Comparison of ENCODE assay signal across 2 cellular contexts in genomic region chr9:98218562-98219363, GRCh38.
TF ChIP-seq lines count a peak whose summit lies in the region.

No MANE protein-coding gene starts in this region.

TF ChIP-seq in liver, 16 proteins besides CTCF, POLR2A, EP300 and RAD21:
- TF ChIP-seq ATF3 (IDR thresholded peaks at IDR 0.05) = no peak
- TF ChIP-seq HNF4G (IDR thresholded peaks at IDR 0.05) = peak; percentile 32
- TF ChIP-seq TAF1 (conservative IDR thresholded peaks at IDR 0.05) = no peak
- peak; percentile 36 for TF ChIP-seq REST (IDR thresholded peaks at IDR 0.05)
- TF ChIP-seq SP1 (IDR thresholded peaks at IDR 0.05) = peak; percentile 50
- peak; percentile 59 to 61 for TF ChIP-seq RXRA (IDR thresholded peaks at IDR 0.05)
- TF ChIP-seq JUND (IDR thresholded peaks at IDR 0.05) = peak in 1 of 2 donors; percentile 23
- no peak for TF ChIP-seq MAX (IDR thresholded peaks at IDR 0.05)
- TF ChIP-seq YY1 (IDR thresholded peaks at IDR 0.05) = peak; percentile 37
- no peak for TF ChIP-seq FOXA2 (IDR thresholded peaks at IDR 0.05)
- TF ChIP-seq NR2F2 (IDR thresholded peaks at IDR 0.05) = peak; percentile 82
- no peak for TF ChIP-seq GABPA (IDR thresholded peaks at IDR 0.05 in 1 of 2, conservative IDR thresholded peaks at IDR 0.05 in 1 of 2)
- TF ChIP-seq ZBTB33 (IDR thresholded peaks at IDR 0.05) = no peak
- no peak for TF ChIP-seq FOXA1 (IDR thresholded peaks at IDR 0.05)
- peak; percentile 56 to 63 for TF ChIP-seq HNF4A (conservative IDR thresholded peaks at IDR 0.05)
- TF ChIP-seq EGR1 (IDR thresholded peaks at IDR 0.05; ENCODE audit: low read depth in 2 of 2) = no peak

TF ChIP-seq in HepG2, 621 proteins besides CTCF, POLR2A, EP300 and RAD21:
- TF ChIP-seq ZNF569 (CRISPR knock-in tag; IDR thresholded peaks at IDR 0.05; ENCODE audit: borderline replicate concordance) = no peak
- TF ChIP-seq ZNF431 (CRISPR knock-in tag; IDR thresholded peaks at IDR 0.05; ENCODE audit: borderline replicate concordance, low read depth) = no peak
- no peak for TF ChIP-seq MTERF4 (CRISPR knock-in tag; IDR thresholded peaks at IDR 0.05)
- TF ChIP-seq NFRKB (IDR thresholded peaks at IDR 0.05) = no peak
- no peak for TF ChIP-seq CREBL2 (CRISPR knock-in tag; IDR thresholded peaks at IDR 0.05; ENCODE audit: borderline replicate concordance)
- no peak for TF ChIP-seq KAT7 (CRISPR knock-in tag; IDR thresholded peaks at IDR 0.05; ENCODE audit: borderline replicate concordance)
- no peak for TF ChIP-seq JDP2 (CRISPR knock-in tag; IDR thresholded peaks at IDR 0.05; ENCODE audit: borderline replicate concordance)
- no peak for TF ChIP-seq HNF4A (CRISPR knock-in tag; IDR thresholded peaks at IDR 0.05)
- TF ChIP-seq ZNF501 (CRISPR knock-in tag; IDR thresholded peaks at IDR 0.05) = no peak
